ENCODE assay signal across 35 cellular contexts in genomic region chr1:219415433-219415832, GRCh38.
"Had no signal": no experiment of that assay in that cellular context is flagged by ENCODE, and none has a peak within 500 bp of the region (broad histone marks: within the 10 kb centered on the region; RNA-seq: fewer than 3 reads in every experiment).

No MANE protein-coding gene starts in this region.

- H3K27me3 ChIP-seq: MG63 had no signal

- H3K4me2 ChIP-seq: KMS-11 had no signal

- H3K36me3 ChIP-seq: MG63 had no signal

- H3K9me3 ChIP-seq: MG63 had no signal

- H3K9ac ChIP-seq: KMS-11 had no signal

- H3K4me3 ChIP-seq: MG63 had no signal

- DNase-seq: Karpas-422, Kasumi-1, MG63, MM.1S, MV-4-11, NCI-H1048, NCI-H1092, NCI-H1092 treated with DMSO at 0.1 percent for 48 hours, NCI-H1105, NCI-H1105 treated with DMSO at 0.1 percent for 48 hours, NCI-H1417, NCI-H1417 treated with DMSO at 0.1 percent for 48 hours, NCI-H1436, NCI-H1436 treated with DMSO at 0.1 percent for 48 hours, NCI-H146, NCI-H1694, NCI-H1694 treated with DMSO at 0.1 percent for 48 hours, NCI-H187, NCI-H187 treated with DMSO at 0.1 percent for 48 hours, NCI-H1930, NCI-H2029, NCI-H2029 treated with DMSO at 0.1 percent for 48 hours, NCI-H2081, NCI-H2081 treated with DMSO at 0.1 percent for 48 hours, NCI-H2107, NCI-H2171, NCI-H2171 treated with DMSO at 0.1 percent for 48 hours, NCI-H2227 treated with DMSO at 0.1 percent for 48 hours, NCI-H226, NCI-H345, NCI-H446, NCI-H446 treated with DMSO at 0.1 percent for 48 hours, NCI-H510A, NCI-H510A treated with DMSO at 0.1 percent for 48 hours had no signal

- H3K27ac ChIP-seq: KMS-11 had no signal
